26 cellular contexts compared by ENCODE assay signal in genomic region chr6:99345164-99345563, GRCh38. TPM values are rescaled to one million over a fixed set of nuclear protein-coding genes. Genes with fewer than 3 reads are reported as not detected.
"Had no signal": no experiment of that assay in that cellular context is flagged by ENCODE, and none has a peak within 500 bp of the region (broad histone marks: within the 10 kb centered on the region; RNA-seq: fewer than 3 reads in every experiment).

No MANE protein-coding gene starts in this region.

- H3K27ac ChIP-seq: coronary artery, hepatocyte, lower lobe of right lung, neural progenitor cell, parathyroid adenoma, right atrium auricular region, testis, tibial artery had no signal

- H3K27me3 Mint-ChIP-seq: progenitor cell of endocrine pancreas had no signal

- H3K27ac Mint-ChIP-seq: naive B cell; natural killer cell treated with Interleukin-12 subunit alpha and Interleukin-12 subunit beta and Interleukin-15 and Interleukin-18, amount 100 ng/mL, for 72 hours; neural progenitor cell; progenitor cell of endocrine pancreas; stimulated activated memory B cell treated with anti-CD40 and anti-IgM and Interleukin-4, amounts not matched to agents 10 μg/mL and 1 μg/mL and 100 μg/mL, for 72 hours; type B pancreatic cell had no signal

- H3K4me1 ChIP-seq: parathyroid adenoma, testis had no signal

- H3K27me3 ChIP-seq: hepatocyte, testis, tibial artery had no signal

- H2AFZ ChIP-seq: hepatocyte, neural progenitor cell, parathyroid adenoma had no signal

- ATAC-seq: heart left ventricle; left ventricle myocardium superior; lower lobe of right lung; mucosa of descending colon; natural killer cell treated with Interleukin-12 subunit alpha and Interleukin-12 subunit beta and Interleukin-15 and Interleukin-18, amount 100 ng/mL, for 72 hours; sciatic nerve; stimulated activated memory B cell treated with anti-CD40 and anti-IgM and Interleukin-4, amounts not matched to agents 10 μg/mL and 1 μg/mL and 100 μg/mL, for 72 hours; stimulated activated naive CD8-positive, alpha-beta T cell treated with anti-CD3 and anti-CD28 coated beads, Interleukin-15, Interleukin-2, amounts not matched to agents 100 U/mL and 50 U/mL, for 24 hours had no signal

- H3K9me3 Mint-ChIP-seq: mesothelial cell of epicardium; naive B cell; natural killer cell treated with Interleukin-12 subunit alpha and Interleukin-12 subunit beta and Interleukin-15 and Interleukin-18, amount 100 ng/mL, for 72 hours; stimulated activated memory B cell treated with anti-CD40 and anti-IgM and Interleukin-4, amounts not matched to agents 10 μg/mL and 1 μg/mL and 100 μg/mL, for 72 hours; type B pancreatic cell had no signal

- DNase-seq: dermis blood vessel endothelial cell; effector memory CD4-positive, alpha-beta T cell; esophagus squamous epithelium; heart left ventricle; left ventricle myocardium superior; lower lobe of right lung; mucosa of descending colon; naive B cell; stimulated activated CD4-positive, alpha-beta T cell treated with anti-CD3 and anti-CD28 coated beads, Interleukin-2, amount 100 ng/mL, for 24 hours; stimulated activated CD4-positive, alpha-beta T cell treated with anti-CD3 and anti-CD28 coated beads, Interleukin-4, amount 100 ng/mL, for 24 hours; stimulated activated naive CD8-positive, alpha-beta T cell treated with anti-CD3 and anti-CD28 coated beads, Interleukin-15, Interleukin-2, amounts not matched to agents 100 U/mL and 50 U/mL, for 24 hours; substantia nigra; testis; tibial artery had no signal

- H3K9me3 ChIP-seq: esophagus squamous epithelium, heart left ventricle, lower lobe of right lung, mucosa of descending colon, right atrium auricular region, testis, tibial artery had no signal

- H3K4me3 Mint-ChIP-seq: mesothelial cell of epicardium; naive B cell; natural killer cell treated with Interleukin-12 subunit alpha and Interleukin-12 subunit beta and Interleukin-15 and Interleukin-18, amount 100 ng/mL, for 72 hours; neural progenitor cell; stimulated activated memory B cell treated with anti-CD40 and anti-IgM and Interleukin-4, amounts not matched to agents 10 μg/mL and 1 μg/mL and 100 μg/mL, for 72 hours; type B pancreatic cell had no signal

- H3K9ac ChIP-seq: neural progenitor cell, parathyroid adenoma had no signal

- H3K4me2 ChIP-seq: hepatocyte, neural progenitor cell had no signal

- H3K4me3 ChIP-seq: coronary artery, esophagus squamous epithelium, heart left ventricle, hepatocyte, lower lobe of right lung, mucosa of descending colon, neural progenitor cell, right atrium auricular region, testis, tibial artery had no signal

- FAIRE-seq: frontal cortex had no signal

- H3K36me3 Mint-ChIP-seq: naive B cell; natural killer cell treated with Interleukin-12 subunit alpha and Interleukin-12 subunit beta and Interleukin-15 and Interleukin-18, amount 100 ng/mL, for 72 hours; stimulated activated memory B cell treated with anti-CD40 and anti-IgM and Interleukin-4, amounts not matched to agents 10 μg/mL and 1 μg/mL and 100 μg/mL, for 72 hours; type B pancreatic cell had no signal

- H3K36me3 ChIP-seq: esophagus squamous epithelium, heart left ventricle, lower lobe of right lung, neural progenitor cell, right atrium auricular region, tibial artery had no signal

RNA-seq across cellular contexts. Expression of gene FAXC, which starts 4.3 kb away (rescaled TPM):
- total RNA-seq: left ventricle myocardium superior; natural killer cell treated with Interleukin-12 subunit alpha and Interleukin-12 subunit beta and Interleukin-15 and Interleukin-18, amount 100 ng/mL, for 72 hours had no signal
